Comparison of ENCODE assay signal across 9 cellular contexts in the genomic region with DNA sequence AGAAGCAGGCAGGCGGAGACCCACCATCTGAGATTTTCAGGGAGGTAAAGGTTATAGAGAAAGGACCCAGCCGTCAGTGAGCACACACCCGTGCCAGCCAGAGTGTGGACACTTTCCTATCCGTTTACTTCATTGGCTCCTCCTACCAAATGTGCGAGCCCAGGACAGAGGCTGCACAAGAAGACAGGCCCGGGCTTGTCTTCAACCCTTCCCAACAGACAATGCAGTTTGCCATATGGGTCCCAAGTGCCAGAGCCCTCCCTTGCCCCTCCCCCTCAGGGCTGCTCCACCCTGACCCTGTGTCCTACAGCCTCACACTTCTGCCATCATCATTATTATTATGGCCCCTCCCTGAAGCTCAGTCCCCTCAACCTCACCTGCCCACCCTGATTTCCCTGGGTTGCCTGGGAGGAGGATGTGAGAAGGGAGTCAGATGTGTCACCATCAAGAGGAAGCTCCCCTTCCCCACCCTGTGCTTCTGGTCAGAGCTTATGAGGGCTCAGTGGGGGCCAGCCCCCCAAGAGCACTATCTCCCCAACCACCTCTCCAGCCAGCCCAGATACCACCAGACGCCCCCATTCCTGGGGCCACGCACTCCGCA. TPM values are rescaled to one million over a fixed set of nuclear protein-coding genes. Genes with fewer than 3 reads are reported as not detected.
A peak's percentile ranks its signal among the peaks of the same experiment; 100 is the strongest.
DNase-seq lines count a peak whose midpoint lies in the region; ATAC-seq and TF ChIP-seq lines count a peak whose summit lies in the region.
"Had no signal": no experiment of that assay in that cellular context is flagged by ENCODE, and none has a peak within 500 bp of the region (broad histone marks: within the 10 kb centered on the region; RNA-seq: fewer than 3 reads in every experiment).

No MANE protein-coding gene starts in this region.

- H3K4me3 ChIP-seq in A673 (ENCODE audit: low read depth, low read length, poor library complexity, severe bottlenecking) (no peak overlapping the region), RWPE2 (ENCODE audit: severe bottlenecking) (no peak overlapping the region)

- POLR2A ChIA-PET in A673 (lab: Charles Lee; ENCODE audit: low non-redundant PET): no interaction called here

- H3K27me3 ChIP-seq in A673 (replicated peaks; ENCODE audit: insufficient read depth, low read depth, low read length, poor library complexity) (no peaks in the 10 kb centered on the region), RWPE2 (ENCODE audit: insufficient read depth, poor library complexity, severe bottlenecking) (no peaks in the 10 kb centered on the region)

- ATAC-seq in RWPE2 (ENCODE audit: low read depth) (peak; percentile 89), HG02678 (IDR thresholded peaks at IDR 0.05; ENCODE audit: unreplicated experiment) (no peak)

- H3K9me3 ChIP-seq in A673 (ENCODE audit: low read depth, low read length, poor library complexity, severe bottlenecking) (no peaks in the 10 kb centered on the region), RWPE2 (ENCODE audit: severe bottlenecking) (no peaks in the 10 kb centered on the region)

- H3K36me3 ChIP-seq in A673 (ENCODE audit: insufficient read depth, low read length, poor library complexity, severe bottlenecking) (no peaks in the 10 kb centered on the region), RWPE2 (ENCODE audit: low read depth) (no peaks in the 10 kb centered on the region)

- no peak for TF ChIP-seq CTCF in A673 (conservative IDR thresholded peaks at IDR 0.05; ENCODE audit: low read depth, low read length)
- TF ChIP-seq CTCF in RWPE2 (IDR thresholded peaks at IDR 0.05; ENCODE audit: poor library complexity, severe bottlenecking): no peak

- H3K27ac ChIP-seq in A673 (ENCODE audit: low read depth, low read length, poor library complexity, severe bottlenecking) (no peak overlapping the region), RWPE2 (ENCODE audit: poor library complexity, severe bottlenecking) (peak overlapping the region; percentile 53)

- BruUV-seq in A673 (replicated peaks; lab: Mats Ljungman, UMichigan): no TSS peak

- intact Hi-C loops in A673 (cut with micrococcal nuclease; ENCODE audit: unreplicated experiment): no loop called here

- CTCF ChIA-PET in A673 (lab: Charles Lee): no interaction called here

- no peaks in the 10 kb centered on the region for H3K4me1 ChIP-seq in A673 (ENCODE audit: insufficient read depth, low read length, poor library complexity, severe bottlenecking)
- H3K4me1 ChIP-seq in RWPE2 (ENCODE audit: insufficient read depth, poor library complexity, severe bottlenecking): peaks cover 18% of the 10 kb centered on the region

- peak; percentile 51 for TF ChIP-seq POLR2A in GM19193 (IDR thresholded peaks at IDR 0.05; ENCODE audit: extremely low read depth, insufficient read depth, insufficient read length)

- DNase-seq in A673 (ENCODE audit: low spot score): peak; percentile 22
- DNase-seq in RWPE2 (ENCODE audit: low spot score): peak; percentile 81
- DNase-seq in hippocampal formation (lab: John Stamatoyannopoulos, UW): peak; percentile 47 to 50
- DNase-seq in GM19240 (ENCODE audit: insufficient read length, low spot score): no peak
- no peak for DNase-seq in NCI-H1092 treated with DMSO at 0.1 percent for 48 hours (lab: John Stamatoyannopoulos, UW)
- no peak for DNase-seq in activated CD8-positive, alpha-beta memory T cell treated with anti-CD3 and anti-CD28 coated beads, Interleukin-2, amount 50 U/mL, for 48 hours

RNA-seq across cellular contexts. Expression of a gene that starts 9.4 kb away (rescaled TPM):
- not detected in 2 replicates for total RNA-seq in A673 (2021)

RNA-seq across cellular contexts. Expression of a gene that starts 24.8 kb away (rescaled TPM):
- not detected in 2 replicates for total RNA-seq in A673 (2021)
- total RNA-seq: T-helper 1 cell treated with Interleukin-12 subunit alpha and Interleukin-12 subunit beta and Interleukin-4 antibody, amounts not matched to agents 30 ng/mL and 1 ng/mL, for 36 hours had no signal

Comparison
In these comparisons a context has a peak if more than half of its experiments do, and no peak if none do; other contexts are left out.
1. DNase-seq: peak in A673 (single experiment), RWPE2 (single experiment) and hippocampal formation (2 of 2); none in GM19240 (single experiment), NCI-H1092 treated with DMSO at 0.1 percent for 48 hours (single experiment) and activated CD8-positive, alpha-beta memory T cell treated with anti-CD3 and anti-CD28 coated beads, Interleukin-2, amount 50 U/mL, for 48 hours (single experiment).